ENCODE assay signal across 9 cellular contexts in genomic region chrX:154718607-154719006, GRCh38. TPM values are rescaled to one million over a fixed set of nuclear protein-coding genes. Genes with fewer than 3 reads are reported as not detected.
DNase-seq lines count a peak whose midpoint lies in the region; ATAC-seq and TF ChIP-seq lines count a peak whose summit lies in the region.
"Had no signal": no experiment of that assay in that cellular context is flagged by ENCODE, and none has a peak within 500 bp of the region (broad histone marks: within the 10 kb centered on the region; RNA-seq: fewer than 3 reads in every experiment).

No MANE protein-coding gene starts in this region.

- DNase-seq in CD4-positive, alpha-beta memory T cell, result no peak
- peak; percentile 45 to 57 for DNase-seq in Kasumi-1 (lab: John Stamatoyannopoulos, UW)
- no peak for DNase-seq in activated CD4-positive, alpha-beta memory T cell treated with anti-CD3 and anti-CD28 coated beads for 36 hours
- no peak for DNase-seq in left colon
- no peak for DNase-seq in omental fat pad (ENCODE audit: low spot score)
- DNase-seq: DMS53 had no signal

- H3K4me1 ChIP-seq in CD4-positive, alpha-beta memory T cell (ENCODE audit: insufficient read depth, low read length), result peaks cover 78% of the 10 kb centered on the region
- H3K4me1 ChIP-seq in muscle layer of colon (ENCODE audit: insufficient read depth, low read length), result peaks cover 4% of the 10 kb centered on the region

- no peaks in the 10 kb centered on the region for H3K27me3 Mint-ChIP-seq in CD4-positive, alpha-beta memory T cell
- H3K27me3 Mint-ChIP-seq in activated CD4-positive, alpha-beta memory T cell treated with anti-CD3 and anti-CD28 coated beads for 36 hours, result no peaks in the 10 kb centered on the region

- H3K4me3 Mint-ChIP-seq in CD4-positive, alpha-beta memory T cell, result peak overlapping the region in 7 of 8 donors; percentile 60 to 81 (median 69)
- no peak overlapping the region for H3K4me3 Mint-ChIP-seq in activated CD4-positive, alpha-beta memory T cell treated with anti-CD3 and anti-CD28 coated beads for 36 hours

- peak overlapping the region; percentile 78 to 96 (median 90) for H3K27ac Mint-ChIP-seq in CD4-positive, alpha-beta memory T cell
- peak overlapping the region; percentile 87 for H3K27ac Mint-ChIP-seq in activated CD4-positive, alpha-beta memory T cell treated with anti-CD3 and anti-CD28 coated beads for 36 hours

- ATAC-seq in left colon (no peak), omental fat pad (ENCODE audit: low FRiP score) (no peak), HG02885 (IDR thresholded peaks at IDR 0.05; ENCODE audit: poor library complexity, unreplicated experiment) (no peak)

- POLR2A ChIA-PET in CD4-positive, alpha-beta memory T cell (lab: Charles Lee; ENCODE audit: partially characterized antibody), result interaction anchor here (0.6 to 4.8 kb wide), 6 partner anchors 14 to 60 kb away, joined by 3 to 51 read pairs (median 11); partner anchors contain the start of genes DKC1 and GAB3
- POLR2A ChIA-PET in activated CD4-positive, alpha-beta memory T cell treated with anti-CD3 and anti-CD28 coated beads for 36 hours (lab: Charles Lee), result interaction anchor here (0.6 to 1.9 kb wide), 6 partner anchors 11 to 131 kb away, joined by 3 to 6 read pairs (median 4); partner anchors contain the start of gene DKC1

- peaks cover 46 to 66% (median 55%) of the 10 kb centered on the region in 4 donors for H3K4me1 Mint-ChIP-seq in CD4-positive, alpha-beta memory T cell
- H3K4me1 Mint-ChIP-seq in activated CD4-positive, alpha-beta memory T cell treated with anti-CD3 and anti-CD28 coated beads for 36 hours (ENCODE audit: low read depth), result peaks cover 49% of the 10 kb centered on the region

- CTCF ChIA-PET in CD4-positive, alpha-beta memory T cell (lab: Charles Lee; ENCODE audit: partially characterized antibody), result interaction anchor here (1.6 to 5.3 kb wide), 5 partner anchors 9 to 31 kb away, joined by 4 to 78 read pairs (median 17); partner anchors contain the start of gene GAB3
- CTCF ChIA-PET in activated CD4-positive, alpha-beta memory T cell treated with anti-CD3 and anti-CD28 coated beads for 36 hours (lab: Charles Lee), result interaction anchor here (0.9 to 4.7 kb wide), 4 partner anchors 13 to 31 kb away, joined by 3 to 41 read pairs (median 4); partner anchors contain the start of gene GAB3

- peak overlapping the region in 1 of 2 donors; percentile 42 for H3K4me3 ChIP-seq in CD4-positive, alpha-beta memory T cell (ENCODE audit: low read length in 2 of 2)
- no peak overlapping the region for H3K4me3 ChIP-seq in muscle layer of colon (ENCODE audit: low read depth in 1 of 2, low read length in 2 of 2)
- H3K4me3 ChIP-seq: SK-N-MC had no signal

- H3K36me3 ChIP-seq in CD4-positive, alpha-beta memory T cell (ENCODE audit: insufficient read depth, low read length), result no peaks in the 10 kb centered on the region
- H3K36me3 ChIP-seq in muscle layer of colon (ENCODE audit: insufficient read depth, low read length), result no peaks in the 10 kb centered on the region

- no peaks in the 10 kb centered on the region for H3K9me3 Mint-ChIP-seq in CD4-positive, alpha-beta memory T cell
- H3K9me3 Mint-ChIP-seq in activated CD4-positive, alpha-beta memory T cell treated with anti-CD3 and anti-CD28 coated beads for 36 hours, result no peaks in the 10 kb centered on the region

- H3K27ac ChIP-seq in CD4-positive, alpha-beta memory T cell (ENCODE audit: low read depth, low read length), result peak overlapping the region; percentile 68
- H3K27ac ChIP-seq in muscle layer of colon (ENCODE audit: low read depth, low read length), result peak overlapping the region; percentile 28
- H3K27ac ChIP-seq: SK-N-MC had no signal

- no peaks in the 10 kb centered on the region for H3K27me3 ChIP-seq in CD4-positive, alpha-beta memory T cell (ENCODE audit: insufficient read depth, low read length)
- no peaks in the 10 kb centered on the region for H3K27me3 ChIP-seq in muscle layer of colon (ENCODE audit: control insufficient read depth in 1 of 2, insufficient read depth in 2 of 2, low read length in 2 of 2)

- H3K9me3 ChIP-seq in CD4-positive, alpha-beta memory T cell (ENCODE audit: control insufficient read depth in 1 of 2, low read length in 2 of 2), result no peaks in the 10 kb centered on the region
- H3K9me3 ChIP-seq in muscle layer of colon (ENCODE audit: low read length), result no peaks in the 10 kb centered on the region

- intact Hi-C loops in CD4-positive, alpha-beta memory T cell (cut with micrococcal nuclease), result loop anchor here (1.0 kb wide), 1 partner anchor 16 kb away; no protein-coding TSS in a partner anchor
- intact Hi-C loops in activated CD4-positive, alpha-beta memory T cell treated with anti-CD3 and anti-CD28 coated beads for 36 hours (cut with micrococcal nuclease), result loop anchor here (1.0 to 5.0 kb wide), 3 partner anchors 14 to 44 kb away; partner anchors contain the start of gene DKC1
- intact Hi-C loops in left colon (cut with DNase I, micrococcal nuclease), result no loop called here

- no peak overlapping the region for H3K9ac ChIP-seq in muscle layer of colon (ENCODE audit: low read length)

- peaks cover 0 to 4% of the 10 kb centered on the region in 2 donors for H3K36me3 Mint-ChIP-seq in CD4-positive, alpha-beta memory T cell
- H3K36me3 Mint-ChIP-seq in activated CD4-positive, alpha-beta memory T cell treated with anti-CD3 and anti-CD28 coated beads for 36 hours, result no peaks in the 10 kb centered on the region

- no peak for TF ChIP-seq CTCF in omental fat pad (IDR thresholded peaks at IDR 0.05)

RNA-seq across cellular contexts. Expression of gene GAB3, which starts 32.3 kb away (rescaled TPM):
- total RNA-seq in CD4-positive, alpha-beta memory T cell, result 10 to 100 TPM; 14.9 to 15.6 TPM
- polyA plus RNA-seq in CD4-positive, alpha-beta memory T cell, result 1 to 10 TPM; 3.2 to 5.6 TPM
- 1 to 10 TPM; 3.4 to 3.7 TPM for total RNA-seq in activated CD4-positive, alpha-beta memory T cell treated with anti-CD3 and anti-CD28 coated beads for 36 hours
- 1 to 10 TPM; 1.2 to 2.3 TPM for total RNA-seq in left colon
- 10 to 100 TPM in 3 of 4 donors, 1 to 10 TPM in 1; 4.7 to 22.5 (median 14.8) TPM for total RNA-seq in omental fat pad

RNA-seq across cellular contexts. Expression of gene DKC1, which starts 44.1 kb away (rescaled TPM):
- 10 to 100 TPM; 60.0 to 63.9 TPM for total RNA-seq in CD4-positive, alpha-beta memory T cell
- 10 to 100 TPM; 30.4 to 41.4 TPM for polyA plus RNA-seq in CD4-positive, alpha-beta memory T cell
- 10 to 100 TPM; 94.0 to 95.5 TPM for total RNA-seq in activated CD4-positive, alpha-beta memory T cell treated with anti-CD3 and anti-CD28 coated beads for 36 hours
- total RNA-seq in left colon (10 to 100 TPM; 25.6 to 41.6 TPM), omental fat pad (100 to 1,000 TPM in 1 of 4 donors, 10 to 100 TPM in 3; 29.8 to 125 (median 35.9) TPM)

Comparison
In these comparisons a context has a peak if more than half of its experiments do, and no peak if none do; other contexts are left out.
1. DNase-seq: peak in Kasumi-1 (2 of 2); none in CD4-positive, alpha-beta memory T cell (0 of 5), activated CD4-positive, alpha-beta memory T cell treated with anti-CD3 and anti-CD28 coated beads for 36 hours (single experiment), left colon (0 of 2) and omental fat pad (single experiment).
2. intact Hi-C loops: an anchor here in CD4-positive, alpha-beta memory T cell (1.0 kb wide) and activated CD4-positive, alpha-beta memory T cell treated with anti-CD3 and anti-CD28 coated beads for 36 hours (1.0 to 5.0 kb wide); none called in left colon.